Comparison of ENCODE assay signal across 1 cellular context in the genomic region with DNA sequence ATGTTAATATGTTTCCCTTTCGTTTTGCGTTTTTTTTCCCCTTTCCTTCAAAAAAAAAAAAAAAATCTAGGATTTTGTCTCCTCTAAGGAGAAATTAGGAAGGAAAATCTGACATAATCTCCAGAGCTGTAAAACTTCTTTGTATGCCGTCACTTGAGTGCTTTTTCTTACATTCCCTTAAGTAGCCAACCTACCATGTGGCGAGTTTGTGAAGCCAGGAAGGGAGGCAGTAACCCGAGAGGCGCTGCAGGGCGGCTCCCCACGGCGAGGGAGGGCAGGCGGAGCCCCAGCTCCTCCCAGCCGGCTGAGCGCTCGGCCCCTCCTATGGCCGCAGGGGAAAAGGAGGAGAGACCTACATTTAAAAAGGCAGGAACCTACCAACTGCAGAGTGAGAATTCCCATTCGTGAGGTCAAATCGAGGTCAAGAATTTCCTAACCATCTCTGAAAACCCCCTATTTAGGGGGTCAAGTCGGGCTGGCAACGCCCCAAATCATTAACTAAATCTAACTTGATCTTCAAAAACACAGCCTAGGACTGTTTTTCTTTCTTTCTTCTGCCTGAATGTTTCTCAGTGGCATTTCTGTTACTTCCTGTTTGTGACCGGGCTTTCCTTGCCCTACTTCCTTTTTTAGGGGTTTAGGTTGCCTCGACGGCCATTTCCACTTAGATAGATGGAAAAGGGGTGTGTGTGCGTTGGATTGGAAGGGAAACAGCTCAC.
A peak's percentile ranks its signal among the peaks of the same experiment; 100 is the strongest.
TF ChIP-seq lines count a peak whose summit lies in the region.

No MANE protein-coding gene starts in this region.

TF ChIP-seq in IMR-90, 13 proteins besides CTCF, POLR2A, EP300 and RAD21:
- no peak for TF ChIP-seq RFX5 (IDR thresholded peaks at IDR 0.05; ENCODE audit: low read depth, low read length)
- no peak for TF ChIP-seq SMC3 (IDR thresholded peaks at IDR 0.05; ENCODE audit: low read depth, low read length)
- TF ChIP-seq, protein P1, sequence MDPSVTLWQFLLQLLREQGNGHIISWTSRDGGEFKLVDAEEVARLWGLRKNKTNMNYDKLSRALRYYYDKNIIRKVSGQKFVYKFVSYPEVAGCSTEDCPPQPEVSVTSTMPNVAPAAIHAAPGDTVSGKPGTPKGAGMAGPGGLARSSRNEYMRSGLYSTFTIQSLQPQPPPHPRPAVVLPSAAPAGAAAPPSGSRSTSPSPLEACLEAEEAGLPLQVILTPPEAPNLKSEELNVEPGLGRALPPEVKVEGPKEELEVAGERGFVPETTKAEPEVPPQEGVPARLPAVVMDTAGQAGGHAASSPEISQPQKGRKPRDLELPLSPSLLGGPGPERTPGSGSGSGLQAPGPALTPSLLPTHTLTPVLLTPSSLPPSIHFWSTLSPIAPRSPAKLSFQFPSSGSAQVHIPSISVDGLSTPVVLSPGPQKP (IDR thresholded peaks at IDR 0.05; ENCODE audit: borderline replicate concordance, low read depth, low read length) = no peak
- peak; percentile 87 for TF ChIP-seq MAZ (IDR thresholded peaks at IDR 0.05; ENCODE audit: borderline replicate concordance, low read depth, low read length)
- TF ChIP-seq MAFK (IDR thresholded peaks at IDR 0.05; ENCODE audit: low read depth, low read length) = no peak
- no peak for TF ChIP-seq CHD1 (IDR thresholded peaks at IDR 0.05; ENCODE audit: low read depth, low read length)
- TF ChIP-seq BHLHE40 (IDR thresholded peaks at IDR 0.05; ENCODE audit: low read depth, low read length) = no peak
- 0 out of 2 replicates have a peak, but pooled peaks have one; percentile 46 for TF ChIP-seq MXI1 (IDR thresholded peaks at IDR 0.05; ENCODE audit: borderline replicate concordance, low read depth, low read length)
TF ChIP-seq in IMR-90: peak in this region for 2.
